In the genomic region with DNA sequence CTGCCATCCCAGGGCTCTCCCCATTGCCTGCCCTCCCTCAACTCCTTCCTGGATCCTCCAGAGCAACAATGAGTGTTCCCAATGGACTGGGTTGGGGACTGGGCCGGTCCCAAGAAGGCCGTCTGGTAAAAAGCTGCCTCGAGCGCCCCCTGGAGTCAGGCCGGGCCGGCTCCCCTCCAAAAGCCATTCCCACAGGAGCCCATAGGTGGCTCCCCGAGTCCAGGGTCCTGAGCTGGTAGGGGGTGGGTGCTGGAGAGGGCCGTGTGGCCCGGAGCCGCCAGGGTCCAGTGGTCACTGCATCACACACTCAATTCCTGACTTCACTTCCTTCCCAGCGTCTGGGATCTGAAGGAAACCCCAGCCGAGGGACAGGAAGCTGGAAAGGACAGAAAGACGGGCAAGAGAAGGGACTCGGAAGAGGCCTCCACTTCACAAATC, we compare ENCODE assay signal across 8 cellular contexts. TPM values are rescaled to one million over a fixed set of nuclear protein-coding genes. Genes with fewer than 3 reads are reported as not detected.
DNase-seq lines count a peak whose midpoint lies in the region; ATAC-seq and TF ChIP-seq lines count a peak whose summit lies in the region.

No MANE protein-coding gene starts in this region.

- TF ChIP-seq CTCF in AG09319 (IDR thresholded peaks at IDR 0.05; ENCODE audit: low read depth, low read length) (peak; percentile 99), lower lobe of right lung (IDR thresholded peaks at IDR 0.05) (peak; percentile 96)

- intact Hi-C loops in lower lobe of right lung (cut with DNase I) = no loop called here

- peaks cover 39% of the 10 kb centered on the region for H3K4me1 ChIP-seq in lower lobe of right lung

- H3K4me3 ChIP-seq in lower lobe of right lung = no peak overlapping the region

- H3K27me3 ChIP-seq in lower lobe of right lung (ENCODE audit: low read depth) = no peaks in the 10 kb centered on the region

- peak overlapping the region; percentile 73 for H3K27ac ChIP-seq in lower lobe of right lung

- H3K9me3 ChIP-seq in lower lobe of right lung = no peaks in the 10 kb centered on the region

- peak; percentile 54 for ATAC-seq in GM19351 (IDR thresholded peaks at IDR 0.05; ENCODE audit: unreplicated experiment)
- ATAC-seq in lower lobe of right lung = peak; percentile 90 to 93

- DNase-seq in AG09319 (ENCODE audit: extremely low read depth, low read depth) (no peak), NCI-H460 (ENCODE audit: extremely low read depth, low read depth) (peak; percentile 69), dermis blood vessel endothelial cell (peak; percentile 92), lower lobe of right lung (peak; percentile 87), NCI-H774 (lab: John Stamatoyannopoulos, UW) (no peak)
- DNase-seq in activated CD4-positive, alpha-beta T cell treated with anti-CD3 and anti-CD28 coated beads, Interleukin-2, amount 50 U/mL, for 24 hours (ENCODE audit: low read depth in 1 of 2, low spot score in 1 of 2) = peak; percentile 59 to 70
- peak; percentile 31 to 68 (median 67) for DNase-seq in stimulated activated CD4-positive, alpha-beta T cell treated with anti-CD3 and anti-CD28 coated beads, TNF-alpha, amount 100 ng/mL, for 48 hours (ENCODE audit: low read depth in 3 of 3)

- H3K36me3 ChIP-seq in lower lobe of right lung = peaks cover 60% of the 10 kb centered on the region

RNA-seq across cellular contexts. Expression of gene ALDH4A1, which starts 10.7 kb away (rescaled TPM):
- total RNA-seq in NCI-H460 (2014; rRNA removed; shearing (Covaris generic)) = 3.0 and 3.8 TPM in 2 replicates
- 6.9 and 9.1 TPM in 2 replicates for polyA plus RNA-seq in NCI-H460 (2014; cell fraction: nucleus; rRNA removed)
- 17.8 and 27.9 TPM in 2 replicates for total RNA-seq in dermis blood vessel endothelial cell
- 11.7 TPM for total RNA-seq in lower lobe of right lung

RNA-seq across cellular contexts. Expression of gene IFFO2, which starts 43.4 kb away (rescaled TPM):
- total RNA-seq in NCI-H460 (2014; rRNA removed; shearing (Covaris generic)) = 14.1 and 15.5 TPM in 2 replicates
- 6.6 and 11.3 TPM in 2 replicates for polyA plus RNA-seq in NCI-H460 (2014; cell fraction: nucleus; rRNA removed)
- total RNA-seq in dermis blood vessel endothelial cell = 10.1 and 12.6 TPM in 2 replicates
- total RNA-seq in lower lobe of right lung = 9.8 TPM

RNA-seq across cellular contexts. Expression of gene TAS1R2, which starts 53.6 kb away (rescaled TPM):
- not detected in 2 replicates for total RNA-seq in NCI-H460 (2014; rRNA removed; shearing (Covaris generic))
- polyA plus RNA-seq in NCI-H460 (2014; cell fraction: nucleus; rRNA removed) = not detected in 2 replicates
- total RNA-seq in dermis blood vessel endothelial cell (not detected in 2 replicates), lower lobe of right lung (not detected)

Comparison
In these comparisons a context has a peak if more than half of its experiments do, and no peak if none do; other contexts are left out.
1. DNase-seq: peak in NCI-H460 (single experiment), activated CD4-positive, alpha-beta T cell treated with anti-CD3 and anti-CD28 coated beads, Interleukin-2, amount 50 U/mL, for 24 hours (2 of 2), dermis blood vessel endothelial cell (single experiment), lower lobe of right lung (single experiment) and stimulated activated CD4-positive, alpha-beta T cell treated with anti-CD3 and anti-CD28 coated beads, TNF-alpha, amount 100 ng/mL, for 48 hours (3 of 3); none in AG09319 (single experiment) and NCI-H774 (single experiment).